In genomic region chr19:54509200-54509940, GRCh38 we compare ENCODE assay signal across 11 cellular contexts. TPM values are rescaled to one million over a fixed set of nuclear protein-coding genes. Genes with fewer than 3 reads are reported as not detected.
"Had no signal": no experiment of that assay in that cellular context is flagged by ENCODE, and none has a peak within 500 bp of the region (broad histone marks: within the 10 kb centered on the region; RNA-seq: fewer than 3 reads in every experiment).

No MANE protein-coding gene starts in this region.

RNA-seq across cellular contexts. Expression of gene LAIR2, which starts 6.7 kb away (rescaled TPM):
- total RNA-seq: ascending aorta, dermis microvascular lymphatic vessel endothelial cell, gastroesophageal sphincter, mammary epithelial cell, occipital lobe, progenitor cell of endocrine pancreas, right atrium auricular region, SK-MEL-5, temporal lobe had no signal
- polyA plus RNA-seq: heart right ventricle, mammary epithelial cell had no signal

RNA-seq across cellular contexts. Expression of gene CDC42EP5, which starts 36.3 kb away (rescaled TPM):
- total RNA-seq: mononuclear cell had no signal
